1 cellular context compared by ENCODE assay signal in the genomic region with DNA sequence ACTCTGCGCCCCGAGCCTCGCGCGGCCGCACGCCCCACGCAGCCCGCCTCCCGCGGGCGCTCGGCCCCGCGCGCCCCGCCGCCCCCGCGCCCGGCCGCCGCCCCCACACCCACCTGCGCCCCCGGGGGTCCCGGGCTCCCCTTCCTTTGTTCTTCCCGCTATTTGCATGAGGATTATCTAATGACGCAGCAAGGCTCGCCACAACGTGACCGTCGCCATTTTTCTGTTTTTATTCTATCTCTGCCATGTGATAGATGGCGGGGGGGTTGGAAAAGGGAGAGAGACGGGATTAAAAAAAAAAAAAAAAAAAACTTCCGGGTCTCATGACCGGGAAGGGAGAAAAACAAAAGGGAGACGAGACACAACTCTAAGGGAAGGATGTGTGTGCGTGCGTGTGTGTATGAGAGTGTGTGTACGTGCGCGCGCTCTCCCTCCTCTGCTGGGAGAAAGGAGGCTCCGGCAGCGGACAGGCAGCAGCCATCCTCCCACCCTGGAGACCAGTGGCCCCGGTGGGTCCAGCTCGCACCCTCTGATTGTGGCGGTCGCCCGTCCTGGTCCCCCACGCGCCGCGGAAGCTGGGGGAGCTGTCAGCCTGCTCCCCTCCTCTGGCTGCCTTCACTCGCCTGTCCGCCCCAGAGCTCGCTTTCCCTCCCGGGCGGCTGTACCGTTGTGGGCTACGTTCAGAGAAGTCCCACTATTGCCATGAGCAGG.
TF ChIP-seq lines count a peak whose summit lies in the region.

No MANE protein-coding gene starts in this region.

TF ChIP-seq in HepG2, 621 proteins besides CTCF, POLR2A, EP300 and RAD21 (continued from another document):
- TF ChIP-seq MBD4 (IDR thresholded peaks at IDR 0.05; ENCODE audit: borderline replicate concordance, low read length), result no peak
- TF ChIP-seq UBTF (CRISPR knock-in tag; IDR thresholded peaks at IDR 0.05), result peak; percentile 53; the same call in 1 of the 2 replicates
- TF ChIP-seq, protein P1, sequence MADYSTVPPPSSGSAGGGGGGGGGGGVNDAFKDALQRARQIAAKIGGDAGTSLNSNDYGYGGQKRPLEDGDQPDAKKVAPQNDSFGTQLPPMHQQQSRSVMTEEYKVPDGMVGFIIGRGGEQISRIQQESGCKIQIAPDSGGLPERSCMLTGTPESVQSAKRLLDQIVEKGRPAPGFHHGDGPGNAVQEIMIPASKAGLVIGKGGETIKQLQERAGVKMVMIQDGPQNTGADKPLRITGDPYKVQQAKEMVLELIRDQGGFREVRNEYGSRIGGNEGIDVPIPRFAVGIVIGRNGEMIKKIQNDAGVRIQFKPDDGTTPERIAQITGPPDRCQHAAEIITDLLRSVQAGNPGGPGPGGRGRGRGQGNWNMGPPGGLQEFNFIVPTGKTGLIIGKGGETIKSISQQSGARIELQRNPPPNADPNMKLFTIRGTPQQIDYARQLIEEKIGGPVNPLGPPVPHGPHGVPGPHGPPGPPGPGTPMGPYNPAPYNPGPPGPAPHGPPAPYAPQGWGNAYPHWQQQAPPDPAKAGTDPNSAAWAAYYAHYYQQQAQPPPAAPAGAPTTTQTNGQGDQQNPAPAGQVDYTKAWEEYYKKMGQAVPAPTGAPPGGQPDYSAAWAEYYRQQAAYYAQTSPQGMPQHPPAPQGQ (CRISPR knock-in tag; IDR thresholded peaks at IDR 0.05; ENCODE audit: borderline replicate concordance), result no peak
- TF ChIP-seq ARID4A (CRISPR knock-in tag; IDR thresholded peaks at IDR 0.05; ENCODE audit: borderline replicate concordance), result peak; percentile 40; the same call in 1 of the 2 replicates
- peak; percentile 59; the same call in 1 of the 2 replicates for TF ChIP-seq ZNF362 (CRISPR knock-in tag; IDR thresholded peaks at IDR 0.05; ENCODE audit: borderline replicate concordance)
- TF ChIP-seq GABPA (IDR thresholded peaks at IDR 0.05; ENCODE audit: low read depth, low read length), result no peak
- peak; percentile 43; the same call in 1 of the 2 replicates for TF ChIP-seq GABPA (CRISPR knock-in tag; IDR thresholded peaks at IDR 0.05; ENCODE audit: low read depth)
- no peak for TF ChIP-seq ZNF703 (CRISPR knock-in tag; IDR thresholded peaks at IDR 0.05; ENCODE audit: borderline replicate concordance)
- 0 out of 2 replicates have a peak, but pooled peaks have one; percentile 34 for TF ChIP-seq ZNF292 (CRISPR knock-in tag; IDR thresholded peaks at IDR 0.05; ENCODE audit: borderline replicate concordance, low read depth)
